ENCODE assay signal across 9 cellular contexts in genomic region chr16:50155925-50156324, GRCh38. TPM values are rescaled to one million over a fixed set of nuclear protein-coding genes. Genes with fewer than 3 reads are reported as not detected.
A peak's percentile ranks its signal among the peaks of the same experiment; 100 is the strongest.
DNase-seq lines count a peak whose midpoint lies in the region; TF ChIP-seq lines count a peak whose summit lies in the region.
"Had no signal": no experiment of that assay in that cellular context is flagged by ENCODE, and none has a peak within 500 bp of the region (broad histone marks: within the 10 kb centered on the region; RNA-seq: fewer than 3 reads in every experiment).

No MANE protein-coding gene starts in this region.

- POLR2A ChIA-PET in PC-9 (lab: Charles Lee; ENCODE audit: unreplicated experiment): interaction anchor here (0.5 kb wide), 1 partner anchor 586 kb away, joined by 5 read pairs; the partner anchor contains the start of gene CYLD

- CTCF ChIA-PET in PC-9 (lab: Charles Lee): interaction anchor here (0.7 kb wide), 1 partner anchor 205 kb away, joined by 3 read pairs; no protein-coding TSS in a partner anchor

- H3K9me2 ChIP-seq in PC-9 (ENCODE audit: insufficient read depth): no peaks in the 10 kb centered on the region

- DNase-seq in GM12864 (ENCODE audit: low read depth) (no peak), PC-9 (no peak), fibroblast of the aortic adventitia (ENCODE audit: low read depth) (no peak), anterior cingulate cortex (lab: John Stamatoyannopoulos, UW) (no peak), DMS79 treated with DMSO at 0.1 percent for 48 hours (lab: John Stamatoyannopoulos, UW) (no peak), EL (no peak)
- DNase-seq: effector CD8-positive, alpha-beta T cell; NCI-H2081 treated with DMSO at 0.1 percent for 48 hours had no signal

- no peaks in the 10 kb centered on the region for H3K9me3 ChIP-seq in PC-9 (ENCODE audit: insufficient read depth, low read depth)
- H3K9me3 ChIP-seq in skeletal muscle tissue (ENCODE audit: control insufficient read depth in 3 of 3, low read length in 3 of 3): no peaks in the 10 kb centered on the region

- BruUV-seq in PC-9 (replicated peaks; lab: Mats Ljungman, UMichigan): no TSS peak

- intact Hi-C loops in PC-9 (cut with micrococcal nuclease; ENCODE audit: unreplicated experiment): loop anchor here (2.0 kb wide), 1 partner anchor 47 kb away; no protein-coding TSS in a partner anchor

- H3K27me3 ChIP-seq in PC-9 (ENCODE audit: insufficient read depth, low read depth): no peaks in the 10 kb centered on the region
- H3K27me3 ChIP-seq in skeletal muscle tissue (ENCODE audit: control insufficient read depth in 3 of 3, insufficient read depth in 3 of 3, low read length in 3 of 3): no peaks in the 10 kb centered on the region

- H3K4me1 ChIP-seq in PC-9 (replicated peaks; ENCODE audit: insufficient read depth) (peaks cover 20% of the 10 kb centered on the region), skeletal muscle tissue (ENCODE audit: control insufficient read depth in 3 of 3, insufficient read depth in 3 of 3, low read length in 3 of 3) (peaks cover 24 to 34% (median 25%) of the 10 kb centered on the region in 3 donors)

- peak overlapping the region; percentile 96 for H3K4me2 ChIP-seq in PC-9

- no peak overlapping the region for H3K27ac ChIP-seq in PC-9
- H3K27ac ChIP-seq in skeletal muscle tissue (ENCODE audit: low read depth, low read length): no peak overlapping the region

- no peak for TF ChIP-seq CTCF in GM12864 (IDR thresholded peaks at IDR 0.05; ENCODE audit: low read depth, low read length, missing control alignments)
- no peak for TF ChIP-seq CTCF in PC-9 (conservative IDR thresholded peaks at IDR 0.05)
- no peak for TF ChIP-seq CTCF in fibroblast of the aortic adventitia (IDR thresholded peaks at IDR 0.05; ENCODE audit: insufficient read depth, low read length)

- no peaks in the 10 kb centered on the region; the same call in 1 of the 2 replicates for H3F3A ChIP-seq in PC-9 (ENCODE audit: insufficient read depth, low read depth)

- H3K36me3 ChIP-seq in PC-9 (ENCODE audit: low read depth) (no peaks in the 10 kb centered on the region), skeletal muscle tissue (ENCODE audit: control insufficient read depth in 3 of 3, insufficient read depth in 3 of 3, low read length in 3 of 3) (no peaks in the 10 kb centered on the region)

- H3K9ac ChIP-seq in skeletal muscle tissue (ENCODE audit: low read depth in 1 of 3, low read length in 3 of 3): no peak overlapping the region

- H3K79me2 ChIP-seq in PC-9 (ENCODE audit: low read depth): peaks cover 72% of the 10 kb centered on the region

- peaks cover 22% of the 10 kb centered on the region for H4K20me1 ChIP-seq in PC-9 (ENCODE audit: insufficient read depth)

- H3K4me3 ChIP-seq in GM12864 (ENCODE audit: low read depth, low read length) (peak overlapping the region; percentile 62; the same call in 1 of the 2 replicates), PC-9 (peak overlapping the region; percentile 75; the same call in 1 of the 2 replicates), fibroblast of the aortic adventitia (ENCODE audit: low read depth, low read length) (peak overlapping the region; percentile 83), skeletal muscle tissue (ENCODE audit: low read length in 3 of 3) (peak overlapping the region in 2 of 3 donors; percentile 78 to 87)

- no peak overlapping the region for H2AFZ ChIP-seq in PC-9

RNA-seq across cellular contexts. Expression of gene TENT4B, which starts 2.8 kb away (rescaled TPM):
- total RNA-seq in PC-9 (2021) (6.1 and 11.4 TPM in 2 replicates), fibroblast of the aortic adventitia (ENCODE audit: low replicate concordance) (3.8 and 9.7 TPM in 2 replicates), skeletal muscle tissue (5.7 TPM)
